8 cellular contexts compared by ENCODE assay signal in the genomic region with DNA sequence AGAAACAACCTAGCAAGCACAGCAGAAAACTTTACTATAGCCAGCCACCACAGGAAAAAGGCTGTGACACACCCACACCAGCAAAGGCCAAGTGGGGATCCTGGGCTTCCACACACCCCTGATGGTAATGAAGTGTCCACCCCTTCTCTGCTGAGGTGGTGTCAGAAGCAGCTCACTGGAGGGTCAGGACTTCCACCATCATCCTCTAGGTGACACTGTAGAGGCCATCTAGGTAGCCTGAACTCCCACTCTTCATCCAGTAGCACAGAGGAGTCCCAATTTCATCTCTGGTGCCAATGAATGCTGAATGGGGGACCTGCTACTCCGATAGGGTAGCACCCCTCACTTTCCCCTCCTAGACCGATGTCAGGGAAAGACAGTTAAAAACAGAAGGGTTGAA.
DNase-seq lines count a peak whose midpoint lies in the region; ATAC-seq and TF ChIP-seq lines count a peak whose summit lies in the region.

No MANE protein-coding gene starts in this region.

- H3K4me3 ChIP-seq in SJCRH30: no peak overlapping the region
- no peak overlapping the region for H3K4me3 ChIP-seq in uterus

- ATAC-seq in GM19351 (IDR thresholded peaks at IDR 0.05; ENCODE audit: unreplicated experiment) (peak; percentile 100), HG03342 (IDR thresholded peaks at IDR 0.05; ENCODE audit: unreplicated experiment) (peak; percentile 99)

- H3K36me3 ChIP-seq in SJCRH30: no peaks in the 10 kb centered on the region
- no peaks in the 10 kb centered on the region for H3K36me3 ChIP-seq in uterus

- no peak for TF ChIP-seq POLR2A in uterus (IDR thresholded peaks at IDR 0.05)

- H3K27ac ChIP-seq in C4-2B (no peak overlapping the region), SJCRH30 (no peak overlapping the region), uterus (no peak overlapping the region)

- H3K27me3 ChIP-seq in SJCRH30 (no peaks in the 10 kb centered on the region), uterus (no peaks in the 10 kb centered on the region)

- DNase-seq in SJCRH30 (peak; percentile 16 to 58), kidney tubule cell (ENCODE audit: low spot score) (peak; percentile 42), mucosa of gallbladder (ENCODE audit: low spot score) (no peak), uterus (no peak)
- DNase-seq in activated T-cell treated with anti-CD3 and anti-CD28 coated beads, Interleukin-2, amount 50 U/mL, for 1 hour: no peak

- H3K9me3 ChIP-seq in SJCRH30 (replicated peaks) (no peaks in the 10 kb centered on the region), uterus (no peaks in the 10 kb centered on the region)

- intact Hi-C loops in uterus (cut with DNase I; ENCODE audit: low total_unique reads): no loop called here

- no peaks in the 10 kb centered on the region for H3K4me1 ChIP-seq in SJCRH30
- no peaks in the 10 kb centered on the region for H3K4me1 ChIP-seq in uterus

- TF ChIP-seq CTCF in C4-2B (conservative IDR thresholded peaks at IDR 0.05) (peak; percentile 67), uterus (IDR thresholded peaks at IDR 0.05) (no peak)

Comparison
In these comparisons a context has a peak if more than half of its experiments do, and no peak if none do; other contexts are left out.
1. DNase-seq: peak in SJCRH30 (2 of 2) and kidney tubule cell (single experiment); none in activated T-cell treated with anti-CD3 and anti-CD28 coated beads, Interleukin-2, amount 50 U/mL, for 1 hour (single experiment), mucosa of gallbladder (single experiment) and uterus (0 of 2).